ENCODE assay signal across 8 cellular contexts in the genomic region with DNA sequence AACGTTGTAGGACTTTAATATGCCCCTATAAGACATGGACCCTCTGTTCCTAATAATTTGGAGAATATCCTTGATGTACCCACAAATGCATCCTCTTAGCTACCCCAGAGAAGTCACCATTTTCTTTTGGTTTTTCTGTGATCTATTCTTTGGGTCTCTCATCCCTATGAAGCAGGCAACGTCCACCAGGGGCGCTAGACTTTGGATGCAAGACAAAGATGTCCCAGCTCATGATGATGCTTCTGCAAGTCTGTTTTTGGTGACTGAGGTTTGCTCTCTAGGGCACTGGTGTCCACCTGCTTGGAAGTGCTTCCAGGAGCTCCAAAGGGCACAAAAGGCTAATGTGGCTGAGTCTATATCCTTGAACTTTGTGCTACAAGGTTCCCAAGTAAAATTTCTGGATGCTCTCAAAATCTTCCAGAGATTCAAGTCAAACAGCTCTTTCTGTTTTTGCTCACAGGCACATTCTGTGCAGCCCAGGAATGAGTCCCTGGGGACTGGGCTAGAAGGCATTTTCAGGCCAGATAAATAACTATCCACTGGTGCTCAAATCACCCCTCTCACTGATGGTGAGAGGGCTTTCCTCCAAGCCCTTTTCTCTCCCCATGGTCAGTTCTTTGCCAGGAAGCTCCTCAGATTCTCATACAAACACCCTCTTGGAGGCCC.
DNase-seq lines count a peak whose midpoint lies in the region; ATAC-seq and TF ChIP-seq lines count a peak whose summit lies in the region.

No MANE protein-coding gene starts in this region.

- H3K9me3 ChIP-seq in HEK293 (ENCODE audit: control insufficient read depth, insufficient read depth, low read depth, low read length): no peaks in the 10 kb centered on the region
- no peaks in the 10 kb centered on the region for H3K9me3 ChIP-seq in cardiac muscle cell (ENCODE audit: low read depth)

- no peaks in the 10 kb centered on the region for H3K36me3 Mint-ChIP-seq in effector memory CD8-positive, alpha-beta T cell (ENCODE audit: insufficient read depth)

- no peak overlapping the region for H3K4me3 Mint-ChIP-seq in effector memory CD8-positive, alpha-beta T cell

- POLR2A ChIA-PET in HEK293 (lab: Yijun Ruan, JAX): interaction anchor here (0.6 kb wide), 1 partner anchor 8 kb away, joined by 4 read pairs; no protein-coding TSS in a partner anchor

- H3K4me1 Mint-ChIP-seq in effector memory CD8-positive, alpha-beta T cell (ENCODE audit: low read depth in 2 of 2): no peaks in the 10 kb centered on the region

- DNase-seq in COLO668 (lab: John Stamatoyannopoulos, UW; ENCODE audit: unreplicated experiment) (peak; percentile 47), cardiac muscle cell (ENCODE audit: low read depth in 1 of 2, low spot score in 1 of 2) (peak; percentile 31 to 48), epidermal melanocyte (ENCODE audit: insufficient read length, low spot score) (no peak)
- DNase-seq in stimulated activated CD8-positive, alpha-beta memory T cell treated with anti-CD3 and anti-CD28 coated beads, Interleukin-4, amount 100 ng/mL, for 24 hours (ENCODE audit: low read depth): peak; percentile 12
- no peak for DNase-seq in effector memory CD8-positive, alpha-beta T cell

- H3K36me3 ChIP-seq in HEK293 (ENCODE audit: control insufficient read depth in 2 of 2, insufficient read depth in 1 of 2, low read length in 2 of 2) (no peaks in the 10 kb centered on the region), cardiac muscle cell (no peaks in the 10 kb centered on the region)

- no peaks in the 10 kb centered on the region for H3K9me3 Mint-ChIP-seq in effector memory CD8-positive, alpha-beta T cell

- no peaks in the 10 kb centered on the region for H3K27me3 Mint-ChIP-seq in effector memory CD8-positive, alpha-beta T cell

- TF ChIP-seq CTCF in HEK293 (tag by site-specific recombination; IDR thresholded peaks at IDR 0.05) (no peak), WI38 (IDR thresholded peaks at IDR 0.05; ENCODE audit: low read depth, low read length) (peak; percentile 53), cardiac muscle cell (IDR thresholded peaks at IDR 0.05; ENCODE audit: low read depth, low read length) (peak; percentile 57)

- H3K4me3 ChIP-seq in HEK293 (ENCODE audit: low read depth, low read length) (no peak overlapping the region), WI38 (ENCODE audit: low read depth, low read length) (no peak overlapping the region), cardiac muscle cell (no peak overlapping the region)

- H3K27ac Mint-ChIP-seq in effector memory CD8-positive, alpha-beta T cell: no peak overlapping the region

- H3K4me1 ChIP-seq in HEK293 (ENCODE audit: control insufficient read depth, insufficient read depth, low read length): no peaks in the 10 kb centered on the region
- H3K4me1 ChIP-seq in cardiac muscle cell (ENCODE audit: low read depth): no peaks in the 10 kb centered on the region

- H3K27ac ChIP-seq in HEK293 (ENCODE audit: extremely low read depth, low read depth, low read length) (no peak overlapping the region), cardiac muscle cell (no peak overlapping the region)

- no peaks in the 10 kb centered on the region for H3K27me3 ChIP-seq in cardiac muscle cell

- ATAC-seq in GM21528 (IDR thresholded peaks at IDR 0.05; ENCODE audit: low FRiP score, unreplicated experiment): no peak
- no peak for ATAC-seq in effector memory CD8-positive, alpha-beta T cell (replicated peaks)

- CTCF ChIA-PET in HEK293 (lab: Yijun Ruan, JAX): interaction anchor here (0.5 to 2.8 kb wide), 28 partner anchors 9 to 1269 kb away, joined by 3 to 26 read pairs (median 4); no protein-coding TSS in a partner anchor

TF ChIP-seq in HEK293, 187 proteins besides CTCF, POLR2A, EP300 and RAD21:
- no peak for TF ChIP-seq ZNF169 (tag by site-specific recombination; IDR thresholded peaks at IDR 0.05)
- TF ChIP-seq ZBTB17 (tag by site-specific recombination; IDR thresholded peaks at IDR 0.05): peak; percentile 48
- TF ChIP-seq ZBTB21 (tag by site-specific recombination; IDR thresholded peaks at IDR 0.05): no peak
- 0 out of 2 replicates have a peak, but pooled peaks have one; percentile 8 for TF ChIP-seq SCRT2 (tag by site-specific recombination; IDR thresholded peaks at IDR 0.05)

Comparison
In these comparisons a context has a peak if more than half of its experiments do, and no peak if none do; other contexts are left out.
1. DNase-seq: peak in COLO668 (single experiment), cardiac muscle cell (2 of 2) and stimulated activated CD8-positive, alpha-beta memory T cell treated with anti-CD3 and anti-CD28 coated beads, Interleukin-4, amount 100 ng/mL, for 24 hours (single experiment); none in effector memory CD8-positive, alpha-beta T cell (0 of 3) and epidermal melanocyte (single experiment).